1 cellular context compared by ENCODE assay signal in genomic region chr17:32588982-32589381, GRCh38.
TF ChIP-seq lines count a peak whose summit lies in the region.

No MANE protein-coding gene starts in this region.

TF ChIP-seq in liver, 16 proteins besides CTCF, POLR2A, EP300 and RAD21 (continued from another document):
- TF ChIP-seq REST (IDR thresholded peaks at IDR 0.05) = no peak
